Comparison of ENCODE assay signal across 1 cellular context in the genomic region with DNA sequence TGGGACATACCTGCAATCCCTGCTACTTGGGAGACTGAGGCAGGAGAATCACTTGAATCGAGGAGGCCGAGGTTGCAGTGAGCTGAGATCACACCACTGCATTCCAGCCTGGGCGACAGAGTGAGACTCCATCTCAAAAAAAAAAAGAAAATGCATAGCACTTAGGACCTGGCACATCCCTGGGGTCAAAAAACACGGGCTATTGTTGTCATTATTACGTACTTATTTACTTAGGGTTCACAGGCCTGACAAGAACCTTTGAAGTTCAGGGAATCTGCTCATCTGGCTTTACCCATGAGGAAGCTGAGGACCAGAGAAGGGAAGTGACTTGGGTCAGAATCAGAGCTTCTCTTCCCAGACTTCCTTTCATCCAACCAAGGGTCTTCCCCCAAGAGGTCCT.
TF ChIP-seq lines count a peak whose summit lies in the region.

No MANE protein-coding gene starts in this region.

TF ChIP-seq in HepG2, 621 proteins besides CTCF, POLR2A, EP300 and RAD21 (continued from another document and continues in another):
- TF ChIP-seq CREB1 (IDR thresholded peaks at IDR 0.05) (peak; percentile 41; the same call in 1 of the 2 replicates), CREB1 (CRISPR knock-in tag; IDR thresholded peaks at IDR 0.05) (peak; percentile 78), ZNF337 (CRISPR knock-in tag; IDR thresholded peaks at IDR 0.05; ENCODE audit: borderline replicate concordance, low read depth) (no peak), ZBTB7A (CRISPR knock-in tag; IDR thresholded peaks at IDR 0.05) (no peak), ZNF124 (CRISPR knock-in tag; IDR thresholded peaks at IDR 0.05) (no peak), DNMT1 (CRISPR knock-in tag; IDR thresholded peaks at IDR 0.05) (no peak), RXRB (CRISPR knock-in tag; IDR thresholded peaks at IDR 0.05; ENCODE audit: borderline replicate concordance) (peak; percentile 73), HOXA9 (CRISPR knock-in tag; IDR thresholded peaks at IDR 0.05; ENCODE audit: borderline replicate concordance) (no peak), ZNF768 (CRISPR knock-in tag; IDR thresholded peaks at IDR 0.05) (no peak), EHMT2 (IDR thresholded peaks at IDR 0.05; ENCODE audit: borderline replicate concordance, low read depth, low read length) (no peak), IRF2 (CRISPR knock-in tag; IDR thresholded peaks at IDR 0.05) (no peak), MZF1 (CRISPR knock-in tag; IDR thresholded peaks at IDR 0.05; ENCODE audit: borderline replicate concordance) (no peak), ZNF136 (CRISPR knock-in tag; IDR thresholded peaks at IDR 0.05; ENCODE audit: low read depth) (peak; percentile 53; the same call in 1 of the 2 replicates), GPN1 (CRISPR knock-in tag; IDR thresholded peaks at IDR 0.05; ENCODE audit: borderline replicate concordance) (no peak), TGIF2 (CRISPR knock-in tag; IDR thresholded peaks at IDR 0.05) (no peak), EED (CRISPR knock-in tag; IDR thresholded peaks at IDR 0.05) (no peak), HES4 (CRISPR knock-in tag; IDR thresholded peaks at IDR 0.05; ENCODE audit: borderline replicate concordance) (no peak), HDAC1 (CRISPR knock-in tag; IDR thresholded peaks at IDR 0.05) (0 out of 2 replicates have a peak, but pooled peaks have one; percentile 34), THAP11 (CRISPR knock-in tag; IDR thresholded peaks at IDR 0.05) (peak; percentile 43; the same call in 1 of the 2 replicates), MED1 (CRISPR knock-in tag; IDR thresholded peaks at IDR 0.05) (peak; percentile 38; the same call in 1 of the 2 replicates), HOXA7 (CRISPR knock-in tag; IDR thresholded peaks at IDR 0.05) (no peak), ZSCAN29 (CRISPR knock-in tag; conservative IDR thresholded peaks at IDR 0.05) (no peak), GTF2F1 (IDR thresholded peaks at IDR 0.05; ENCODE audit: low read length) (no peak), SRF (IDR thresholded peaks at IDR 0.05; ENCODE audit: low read depth, low read length) (no peak), HNF4G (IDR thresholded peaks at IDR 0.05; ENCODE audit: borderline replicate concordance, low read depth, low read length) (peak; percentile 31; the same call in 1 of the 2 replicates), HNF4G (CRISPR knock-in tag; IDR thresholded peaks at IDR 0.05; ENCODE audit: borderline replicate concordance, low read depth) (no peak), XBP1 (CRISPR knock-in tag; IDR thresholded peaks at IDR 0.05) (no peak), SOX13 (IDR thresholded peaks at IDR 0.05) (peak; percentile 88), SOX13 (CRISPR knock-in tag; conservative IDR thresholded peaks at IDR 0.05 in 1 of 2, IDR thresholded peaks at IDR 0.05 in 1 of 2) (peak in 1 of 2 experiments; percentile 94; a peak in 2 of 4 replicates), NONO (IDR thresholded peaks at IDR 0.05) (no peak), NONO (CRISPR knock-in tag; conservative IDR thresholded peaks at IDR 0.05) (no peak), SAP130 (CRISPR knock-in tag; IDR thresholded peaks at IDR 0.05; ENCODE audit: low read depth) (peak; percentile 60), IKZF1 (IDR thresholded peaks at IDR 0.05) (no peak), ZNF776 (CRISPR knock-in tag; IDR thresholded peaks at IDR 0.05) (no peak), AHR (CRISPR knock-in tag; IDR thresholded peaks at IDR 0.05) (no peak), TCF7 (IDR thresholded peaks at IDR 0.05; ENCODE audit: low read depth) (peak; percentile 91), MBD4 (IDR thresholded peaks at IDR 0.05; ENCODE audit: borderline replicate concordance, low read length) (no peak), PCBP2 (optimal IDR thresholded peaks at IDR 0.05; ENCODE audit: low read depth, low read length, poor library complexity, severe bottlenecking) (no peak), RAD51 (IDR thresholded peaks at IDR 0.05; ENCODE audit: borderline replicate concordance) (no peak), CCAR2 (optimal IDR thresholded peaks at IDR 0.05; ENCODE audit: low read depth, low read length) (no peak), ZSCAN12 (CRISPR knock-in tag; IDR thresholded peaks at IDR 0.05) (no peak), ZNF879 (CRISPR knock-in tag; IDR thresholded peaks at IDR 0.05) (no peak), YY1 (IDR thresholded peaks at IDR 0.05; ENCODE audit: insufficient read depth, insufficient replicate concordance, low read depth, low read length) (no peak), SMAD9 (CRISPR knock-in tag; IDR thresholded peaks at IDR 0.05) (no peak)
- TF ChIP-seq, protein P1, sequence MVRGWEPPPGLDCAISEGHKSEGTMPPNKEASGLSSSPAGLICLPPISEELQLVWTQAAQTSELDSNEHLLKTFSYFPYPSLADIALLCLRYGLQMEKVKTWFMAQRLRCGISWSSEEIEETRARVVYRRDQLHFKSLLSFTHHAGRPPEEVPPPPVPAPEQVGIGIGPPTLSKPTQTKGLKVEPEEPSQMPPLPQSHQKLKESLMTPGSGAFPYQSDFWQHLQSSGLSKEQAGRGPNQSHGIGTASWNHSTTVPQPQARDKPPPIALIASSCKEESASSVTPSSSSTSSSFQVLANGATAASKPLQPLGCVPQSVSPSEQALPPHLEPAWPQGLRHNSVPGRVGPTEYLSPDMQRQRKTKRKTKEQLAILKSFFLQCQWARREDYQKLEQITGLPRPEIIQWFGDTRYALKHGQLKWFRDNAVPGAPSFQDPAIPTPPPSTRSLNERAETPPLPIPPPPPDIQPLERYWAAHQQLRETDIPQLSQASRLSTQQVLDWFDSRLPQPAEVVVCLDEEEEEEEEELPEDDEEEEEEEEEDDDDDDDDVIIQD (CRISPR knock-in tag; IDR thresholded peaks at IDR 0.05; ENCODE audit: low read depth) = peak; percentile 44; the same call in 1 of the 2 replicates
- TF ChIP-seq, protein P2, sequence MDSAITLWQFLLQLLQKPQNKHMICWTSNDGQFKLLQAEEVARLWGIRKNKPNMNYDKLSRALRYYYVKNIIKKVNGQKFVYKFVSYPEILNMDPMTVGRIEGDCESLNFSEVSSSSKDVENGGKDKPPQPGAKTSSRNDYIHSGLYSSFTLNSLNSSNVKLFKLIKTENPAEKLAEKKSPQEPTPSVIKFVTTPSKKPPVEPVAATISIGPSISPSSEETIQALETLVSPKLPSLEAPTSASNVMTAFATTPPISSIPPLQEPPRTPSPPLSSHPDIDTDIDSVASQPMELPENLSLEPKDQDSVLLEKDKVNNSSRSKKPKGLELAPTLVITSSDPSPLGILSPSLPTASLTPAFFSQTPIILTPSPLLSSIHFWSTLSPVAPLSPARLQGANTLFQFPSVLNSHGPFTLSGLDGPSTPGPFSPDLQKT (CRISPR knock-in tag; IDR thresholded peaks at IDR 0.05; ENCODE audit: borderline replicate concordance) = no peak
- TF ChIP-seq, protein P3, sequence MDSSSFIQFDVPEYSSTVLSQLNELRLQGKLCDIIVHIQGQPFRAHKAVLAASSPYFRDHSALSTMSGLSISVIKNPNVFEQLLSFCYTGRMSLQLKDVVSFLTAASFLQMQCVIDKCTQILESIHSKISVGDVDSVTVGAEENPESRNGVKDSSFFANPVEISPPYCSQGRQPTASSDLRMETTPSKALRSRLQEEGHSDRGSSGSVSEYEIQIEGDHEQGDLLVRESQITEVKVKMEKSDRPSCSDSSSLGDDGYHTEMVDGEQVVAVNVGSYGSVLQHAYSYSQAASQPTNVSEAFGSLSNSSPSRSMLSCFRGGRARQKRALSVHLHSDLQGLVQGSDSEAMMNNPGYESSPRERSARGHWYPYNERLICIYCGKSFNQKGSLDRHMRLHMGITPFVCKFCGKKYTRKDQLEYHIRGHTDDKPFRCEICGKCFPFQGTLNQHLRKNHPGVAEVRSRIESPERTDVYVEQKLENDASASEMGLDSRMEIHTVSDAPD (CRISPR knock-in tag; IDR thresholded peaks at IDR 0.05) = no peak
- TF ChIP-seq, protein P4, sequence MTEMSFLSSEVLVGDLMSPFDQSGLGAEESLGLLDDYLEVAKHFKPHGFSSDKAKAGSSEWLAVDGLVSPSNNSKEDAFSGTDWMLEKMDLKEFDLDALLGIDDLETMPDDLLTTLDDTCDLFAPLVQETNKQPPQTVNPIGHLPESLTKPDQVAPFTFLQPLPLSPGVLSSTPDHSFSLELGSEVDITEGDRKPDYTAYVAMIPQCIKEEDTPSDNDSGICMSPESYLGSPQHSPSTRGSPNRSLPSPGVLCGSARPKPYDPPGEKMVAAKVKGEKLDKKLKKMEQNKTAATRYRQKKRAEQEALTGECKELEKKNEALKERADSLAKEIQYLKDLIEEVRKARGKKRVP (CRISPR knock-in tag; IDR thresholded peaks at IDR 0.05) = no peak
- TF ChIP-seq, protein P5, sequence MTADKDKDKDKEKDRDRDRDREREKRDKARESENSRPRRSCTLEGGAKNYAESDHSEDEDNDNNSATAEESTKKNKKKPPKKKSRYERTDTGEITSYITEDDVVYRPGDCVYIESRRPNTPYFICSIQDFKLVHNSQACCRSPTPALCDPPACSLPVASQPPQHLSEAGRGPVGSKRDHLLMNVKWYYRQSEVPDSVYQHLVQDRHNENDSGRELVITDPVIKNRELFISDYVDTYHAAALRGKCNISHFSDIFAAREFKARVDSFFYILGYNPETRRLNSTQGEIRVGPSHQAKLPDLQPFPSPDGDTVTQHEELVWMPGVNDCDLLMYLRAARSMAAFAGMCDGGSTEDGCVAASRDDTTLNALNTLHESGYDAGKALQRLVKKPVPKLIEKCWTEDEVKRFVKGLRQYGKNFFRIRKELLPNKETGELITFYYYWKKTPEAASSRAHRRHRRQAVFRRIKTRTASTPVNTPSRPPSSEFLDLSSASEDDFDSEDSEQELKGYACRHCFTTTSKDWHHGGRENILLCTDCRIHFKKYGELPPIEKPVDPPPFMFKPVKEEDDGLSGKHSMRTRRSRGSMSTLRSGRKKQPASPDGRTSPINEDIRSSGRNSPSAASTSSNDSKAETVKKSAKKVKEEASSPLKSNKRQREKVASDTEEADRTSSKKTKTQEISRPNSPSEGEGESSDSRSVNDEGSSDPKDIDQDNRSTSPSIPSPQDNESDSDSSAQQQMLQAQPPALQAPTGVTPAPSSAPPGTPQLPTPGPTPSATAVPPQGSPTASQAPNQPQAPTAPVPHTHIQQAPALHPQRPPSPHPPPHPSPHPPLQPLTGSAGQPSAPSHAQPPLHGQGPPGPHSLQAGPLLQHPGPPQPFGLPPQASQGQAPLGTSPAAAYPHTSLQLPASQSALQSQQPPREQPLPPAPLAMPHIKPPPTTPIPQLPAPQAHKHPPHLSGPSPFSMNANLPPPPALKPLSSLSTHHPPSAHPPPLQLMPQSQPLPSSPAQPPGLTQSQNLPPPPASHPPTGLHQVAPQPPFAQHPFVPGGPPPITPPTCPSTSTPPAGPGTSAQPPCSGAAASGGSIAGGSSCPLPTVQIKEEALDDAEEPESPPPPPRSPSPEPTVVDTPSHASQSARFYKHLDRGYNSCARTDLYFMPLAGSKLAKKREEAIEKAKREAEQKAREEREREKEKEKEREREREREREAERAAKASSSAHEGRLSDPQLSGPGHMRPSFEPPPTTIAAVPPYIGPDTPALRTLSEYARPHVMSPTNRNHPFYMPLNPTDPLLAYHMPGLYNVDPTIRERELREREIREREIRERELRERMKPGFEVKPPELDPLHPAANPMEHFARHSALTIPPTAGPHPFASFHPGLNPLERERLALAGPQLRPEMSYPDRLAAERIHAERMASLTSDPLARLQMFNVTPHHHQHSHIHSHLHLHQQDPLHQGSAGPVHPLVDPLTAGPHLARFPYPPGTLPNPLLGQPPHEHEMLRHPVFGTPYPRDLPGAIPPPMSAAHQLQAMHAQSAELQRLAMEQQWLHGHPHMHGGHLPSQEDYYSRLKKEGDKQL (CRISPR knock-in tag; IDR thresholded peaks at IDR 0.05; ENCODE audit: low read depth) = no peak
- TF ChIP-seq, protein P6, sequence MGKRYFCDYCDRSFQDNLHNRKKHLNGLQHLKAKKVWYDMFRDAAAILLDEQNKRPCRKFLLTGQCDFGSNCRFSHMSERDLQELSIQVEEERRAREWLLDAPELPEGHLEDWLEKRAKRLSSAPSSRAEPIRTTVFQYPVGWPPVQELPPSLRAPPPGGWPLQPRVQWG (CRISPR knock-in tag; IDR thresholded peaks at IDR 0.05; ENCODE audit: borderline replicate concordance, low read depth) = no peak
- TF ChIP-seq, protein P7, sequence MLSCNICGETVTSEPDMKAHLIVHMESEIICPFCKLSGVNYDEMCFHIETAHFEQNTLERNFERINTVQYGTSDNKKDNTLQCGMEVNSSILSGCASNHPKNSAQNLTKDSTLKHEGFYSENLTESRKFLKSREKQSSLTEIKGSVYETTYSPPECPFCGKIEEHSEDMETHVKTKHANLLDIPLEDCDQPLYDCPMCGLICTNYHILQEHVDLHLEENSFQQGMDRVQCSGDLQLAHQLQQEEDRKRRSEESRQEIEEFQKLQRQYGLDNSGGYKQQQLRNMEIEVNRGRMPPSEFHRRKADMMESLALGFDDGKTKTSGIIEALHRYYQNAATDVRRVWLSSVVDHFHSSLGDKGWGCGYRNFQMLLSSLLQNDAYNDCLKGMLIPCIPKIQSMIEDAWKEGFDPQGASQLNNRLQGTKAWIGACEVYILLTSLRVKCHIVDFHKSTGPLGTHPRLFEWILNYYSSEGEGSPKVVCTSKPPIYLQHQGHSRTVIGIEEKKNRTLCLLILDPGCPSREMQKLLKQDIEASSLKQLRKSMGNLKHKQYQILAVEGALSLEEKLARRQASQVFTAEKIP (CRISPR knock-in tag; IDR thresholded peaks at IDR 0.05; ENCODE audit: borderline replicate concordance) = no peak
- TF ChIP-seq, protein P8, sequence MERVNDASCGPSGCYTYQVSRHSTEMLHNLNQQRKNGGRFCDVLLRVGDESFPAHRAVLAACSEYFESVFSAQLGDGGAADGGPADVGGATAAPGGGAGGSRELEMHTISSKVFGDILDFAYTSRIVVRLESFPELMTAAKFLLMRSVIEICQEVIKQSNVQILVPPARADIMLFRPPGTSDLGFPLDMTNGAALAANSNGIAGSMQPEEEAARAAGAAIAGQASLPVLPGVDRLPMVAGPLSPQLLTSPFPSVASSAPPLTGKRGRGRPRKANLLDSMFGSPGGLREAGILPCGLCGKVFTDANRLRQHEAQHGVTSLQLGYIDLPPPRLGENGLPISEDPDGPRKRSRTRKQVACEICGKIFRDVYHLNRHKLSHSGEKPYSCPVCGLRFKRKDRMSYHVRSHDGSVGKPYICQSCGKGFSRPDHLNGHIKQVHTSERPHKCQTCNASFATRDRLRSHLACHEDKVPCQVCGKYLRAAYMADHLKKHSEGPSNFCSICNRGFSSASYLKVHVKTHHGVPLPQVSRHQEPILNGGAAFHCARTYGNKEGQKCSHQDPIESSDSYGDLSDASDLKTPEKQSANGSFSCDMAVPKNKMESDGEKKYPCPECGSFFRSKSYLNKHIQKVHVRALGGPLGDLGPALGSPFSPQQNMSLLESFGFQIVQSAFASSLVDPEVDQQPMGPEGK (CRISPR knock-in tag; IDR thresholded peaks at IDR 0.05) = 0 out of 2 replicates have a peak, but pooled peaks have one; percentile 41
- TF ChIP-seq, protein P9, sequence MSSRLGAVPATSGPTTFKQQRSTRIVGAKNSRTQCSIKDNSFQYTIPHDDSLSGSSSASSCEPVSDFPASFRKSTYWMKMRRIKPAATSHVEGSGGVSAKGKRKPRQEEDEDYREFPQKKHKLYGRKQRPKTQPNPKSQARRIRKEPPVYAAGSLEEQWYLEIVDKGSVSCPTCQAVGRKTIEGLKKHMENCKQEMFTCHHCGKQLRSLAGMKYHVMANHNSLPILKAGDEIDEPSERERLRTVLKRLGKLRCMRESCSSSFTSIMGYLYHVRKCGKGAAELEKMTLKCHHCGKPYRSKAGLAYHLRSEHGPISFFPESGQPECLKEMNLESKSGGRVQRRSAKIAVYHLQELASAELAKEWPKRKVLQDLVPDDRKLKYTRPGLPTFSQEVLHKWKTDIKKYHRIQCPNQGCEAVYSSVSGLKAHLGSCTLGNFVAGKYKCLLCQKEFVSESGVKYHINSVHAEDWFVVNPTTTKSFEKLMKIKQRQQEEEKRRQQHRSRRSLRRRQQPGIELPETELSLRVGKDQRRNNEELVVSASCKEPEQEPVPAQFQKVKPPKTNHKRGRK (CRISPR knock-in tag; IDR thresholded peaks at IDR 0.05) = no peak
